ENCODE assay signal across 18 cellular contexts in genomic region chr4:42018451-42018850, GRCh38. TPM values are rescaled to one million over a fixed set of nuclear protein-coding genes. Genes with fewer than 3 reads are reported as not detected.
DNase-seq lines count a peak whose midpoint lies in the region; ATAC-seq and TF ChIP-seq lines count a peak whose summit lies in the region.
"Had no signal": no experiment of that assay in that cellular context is flagged by ENCODE, and none has a peak within 500 bp of the region (broad histone marks: within the 10 kb centered on the region; RNA-seq: fewer than 3 reads in every experiment).

No MANE protein-coding gene starts in this region.

- no peaks in the 10 kb centered on the region for H3K27me3 ChIP-seq in adrenal gland

- no peak for TF ChIP-seq POLR2A in adrenal gland (IDR thresholded peaks at IDR 0.05)

- H3K4me3 Mint-ChIP-seq in T-helper 17 cell, result no peak overlapping the region
- H3K4me3 Mint-ChIP-seq: CD4-positive, CD25-positive, alpha-beta regulatory T cell had no signal

- peaks cover 0 to 17% of the 10 kb centered on the region in 2 donors for H3K4me1 ChIP-seq in adrenal gland (replicated peaks in 1 of 2)

- intact Hi-C loops in adrenal gland (cut with DNase I), result no loop called here

- DNase-seq in AG10803 (ENCODE audit: low read depth), result peak; percentile 16
- peak; percentile 16 for DNase-seq in M059J (ENCODE audit: low read depth)
- peak in 5 of 7 donors; percentile 20 to 41 (median 26) for DNase-seq in adrenal gland
- DNase-seq in fibroblast of villous mesenchyme (ENCODE audit: low read depth), result peak; percentile 51
- DNase-seq in T1000 (lab: John Stamatoyannopoulos, UW), result no peak
- no peak for DNase-seq in T-helper 17 cell
- DNase-seq: AML-193; Calu3; CD4-positive, CD25-positive, alpha-beta regulatory T cell; HCEC 1CT; IMR-90; Kasumi-1; NCI-H1417; NCI-H2029; NK-92 treated with Interleukin-12 subunit alpha and Interleukin-12 subunit beta, amount 100 ng/mL, for 24 hours had no signal

- H3K9me3 ChIP-seq in adrenal gland (replicated peaks in 1 of 3), result no peaks in the 10 kb centered on the region
- H3K9me3 ChIP-seq in T-helper 17 cell (ENCODE audit: control insufficient read depth, low read length, poor library complexity, severe bottlenecking), result no peaks in the 10 kb centered on the region

- H3K36me3 Mint-ChIP-seq in T-helper 17 cell (ENCODE audit: low read depth), result peaks cover 8% of the 10 kb centered on the region

- H3K27ac Mint-ChIP-seq in T-helper 17 cell, result no peak overlapping the region
- H3K27ac Mint-ChIP-seq: CD4-positive, CD25-positive, alpha-beta regulatory T cell had no signal

- H3K27me3 Mint-ChIP-seq in T-helper 17 cell, result no peaks in the 10 kb centered on the region
- H3K27me3 Mint-ChIP-seq: CD4-positive, CD25-positive, alpha-beta regulatory T cell had no signal

- no peak overlapping the region for H3K4me3 ChIP-seq in AG10803 (ENCODE audit: low read length)
- H3K4me3 ChIP-seq in adrenal gland, result no peak overlapping the region
- no peak overlapping the region for H3K4me3 ChIP-seq in fibroblast of villous mesenchyme (ENCODE audit: low read depth, low read length)
- H3K4me3 ChIP-seq: SK-N-MC had no signal

- H3K4me1 Mint-ChIP-seq in T-helper 17 cell, result peaks cover 22% of the 10 kb centered on the region

- 58 to 63% (median 61%) methylated on average over 2 of the region's 2 CpGs for WGBS in adrenal gland, 4 donors

- H3K36me3 ChIP-seq in adrenal gland (replicated peaks in 1 of 2), result peaks cover 0 to 3% of the 10 kb centered on the region in 2 donors

- ATAC-seq in GM19467 (IDR thresholded peaks at IDR 0.05; ENCODE audit: unreplicated experiment), result no peak
- no peak for ATAC-seq in T-helper 17 cell
- no peak for ATAC-seq in GM19455 (IDR thresholded peaks at IDR 0.05; ENCODE audit: unreplicated experiment)

- no peak overlapping the region for H3K27ac ChIP-seq in adrenal gland
- H3K27ac ChIP-seq: SK-N-MC had no signal

- TF ChIP-seq CTCF in AG10803 (conservative IDR thresholded peaks at IDR 0.05; ENCODE audit: low read length) (no peak), adrenal gland (IDR thresholded peaks at IDR 0.05) (no peak), fibroblast of villous mesenchyme (IDR thresholded peaks at IDR 0.05; ENCODE audit: insufficient read depth, low read depth, low read length) (no peak)

RNA-seq across cellular contexts. Expression of gene SLC30A9, which starts 28.1 kb away (rescaled TPM):
- total RNA-seq in M059J (2014; rRNA removed; shearing (Covaris generic)), result 51.8 and 66.9 TPM in 2 replicates
- total RNA-seq in adrenal gland (100 to 1,000 TPM in 2 of 8 donors, 10 to 100 TPM in 6; 44.4 to 157 (median 72.9) TPM), fibroblast of villous mesenchyme (72.5 and 85.9 TPM in 2 replicates), T-helper 17 cell (10 to 100 TPM; 23.8 to 25.8 TPM)
- polyA plus RNA-seq in adrenal gland, result 100 to 1,000 TPM in 1 of 3 donors, 10 to 100 TPM in 2; 12.5 to 121 (median 14.8) TPM

RNA-seq across cellular contexts. Expression of gene DCAF4L1, which starts 36.9 kb away (rescaled TPM):
- not detected in 2 replicates for total RNA-seq in M059J (2014; rRNA removed; shearing (Covaris generic))
- total RNA-seq in adrenal gland (under 1 TPM in 5 of 8 donors, not detected in 3; 0.04 to 0.23 (median 0.08) TPM), fibroblast of villous mesenchyme (under 0.01 TPM in 2 replicates), T-helper 17 cell (under 1 TPM; 0.10 to 0.25 TPM)
- polyA plus RNA-seq in adrenal gland, result under 1 TPM; 0.24 to 0.40 (median 0.35) TPM

Comparison
In these comparisons a context has a peak if more than half of its experiments do, and no peak if none do; other contexts are left out.
1. DNase-seq: peak in AG10803 (single experiment), M059J (single experiment), adrenal gland (5 of 7) and fibroblast of villous mesenchyme (single experiment); none in T1000 (single experiment) and T-helper 17 cell (0 of 3).